ENCODE assay signal across 15 cellular contexts in the genomic region with DNA sequence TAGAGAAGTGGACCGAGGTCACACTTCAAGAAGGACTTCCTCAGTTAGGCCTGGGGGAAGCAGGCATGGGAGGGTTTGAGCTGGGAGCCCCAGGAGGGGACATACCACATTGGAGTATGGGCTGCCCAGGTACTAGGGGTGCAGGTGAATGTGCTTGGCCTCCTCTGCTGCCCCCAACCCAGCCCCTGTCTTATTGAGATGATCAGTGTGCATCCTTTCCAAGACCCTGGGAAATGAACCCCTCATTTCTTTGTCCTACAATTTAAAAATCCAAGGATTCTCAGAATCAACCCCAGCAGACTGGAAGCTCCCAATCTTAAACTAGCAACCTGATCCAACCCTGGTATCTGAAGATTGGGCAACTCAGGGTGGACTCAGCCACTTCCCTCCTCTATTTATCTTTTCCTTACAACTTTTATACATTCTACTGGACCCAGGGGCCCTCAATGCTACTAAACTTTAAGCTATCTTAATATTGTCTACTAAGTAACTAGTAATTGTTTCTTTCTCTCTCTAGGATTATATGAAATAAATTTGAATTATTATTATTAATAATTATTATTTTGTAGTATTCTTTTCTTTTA.
"Had no signal": no experiment of that assay in that cellular context is flagged by ENCODE, and none has a peak within 500 bp of the region (broad histone marks: within the 10 kb centered on the region; RNA-seq: fewer than 3 reads in every experiment).

No MANE protein-coding gene starts in this region.

- H3K27me3 ChIP-seq: ascending aorta, gastrocnemius medialis, heart right ventricle, tibial nerve had no signal

- H3K36me3 Mint-ChIP-seq: activated CD4-positive, alpha-beta memory T cell treated with anti-CD3 and anti-CD28 coated beads for 36 hours; activated naive CD4-positive, alpha-beta T cell treated with anti-CD3 and anti-CD28 coated beads, Interleukin-2, amount 10 ng/mL, durations not matched to agents 7 days and 5 days had no signal

- H3K9me3 Mint-ChIP-seq: activated CD4-positive, alpha-beta memory T cell treated with anti-CD3 and anti-CD28 coated beads for 36 hours; activated naive CD4-positive, alpha-beta T cell treated with anti-CD3 and anti-CD28 coated beads, Interleukin-2, amount 10 ng/mL, durations not matched to agents 7 days and 5 days; activated T-cell treated with anti-CD3 and anti-CD28 coated beads, Interleukin-2, amount 50 U/mL, for 24 hours had no signal

- H3K4me3 Mint-ChIP-seq: activated CD4-positive, alpha-beta memory T cell treated with anti-CD3 and anti-CD28 coated beads for 36 hours; activated naive CD4-positive, alpha-beta T cell treated with anti-CD3 and anti-CD28 coated beads, Interleukin-2, amount 10 ng/mL, durations not matched to agents 7 days and 5 days; activated T-cell treated with anti-CD3 and anti-CD28 coated beads, Interleukin-2, amount 50 U/mL, for 24 hours had no signal

- DNase-seq: activated CD4-positive, alpha-beta memory T cell treated with anti-CD3 and anti-CD28 coated beads for 36 hours; activated naive CD4-positive, alpha-beta T cell treated with anti-CD3 and anti-CD28 coated beads, Interleukin-2, amount 10 ng/mL, durations not matched to agents 7 days and 5 days; activated T-cell treated with anti-CD3 and anti-CD28 coated beads, Interleukin-2, amount 50 U/mL, for 24 hours; erythroblast; gastrocnemius medialis; heart right ventricle; islet precursor cell; stimulated activated CD4-positive, alpha-beta T cell treated with anti-CD3 and anti-CD28 coated beads, Interleukin-15, amount 100 ng/mL, for 24 hours; stimulated activated CD4-positive, alpha-beta T cell treated with anti-CD3 and anti-CD28 coated beads, Interleukin-4, amount 100 ng/mL, for 1 hour; stimulated activated naive CD4-positive, alpha-beta T cell; T-helper 9 cell had no signal

- H3K36me3 ChIP-seq: ascending aorta, gastrocnemius medialis, heart right ventricle, tibial nerve had no signal

- H3K27ac ChIP-seq: ascending aorta, gastrocnemius medialis, heart right ventricle, skin epidermis, tibial nerve had no signal

- H3K27ac Mint-ChIP-seq: activated CD4-positive, alpha-beta memory T cell treated with anti-CD3 and anti-CD28 coated beads for 36 hours; activated naive CD4-positive, alpha-beta T cell treated with anti-CD3 and anti-CD28 coated beads, Interleukin-2, amount 10 ng/mL, durations not matched to agents 7 days and 5 days; activated T-cell treated with anti-CD3 and anti-CD28 coated beads, Interleukin-2, amount 50 U/mL, for 24 hours had no signal

- H3K9me3 ChIP-seq: ascending aorta, gastrocnemius medialis, heart right ventricle, tibial nerve had no signal

- ATAC-seq: gastrocnemius medialis, heart right ventricle had no signal

- H3K4me1 ChIP-seq: ascending aorta had no signal

- H3K4me3 ChIP-seq: ascending aorta, gastrocnemius medialis, heart right ventricle, lung, skin epidermis, tibial nerve had no signal
